35 cellular contexts compared by ENCODE assay signal in genomic region chr4:151176711-151177110, GRCh38.
"Had no signal": no experiment of that assay in that cellular context is flagged by ENCODE, and none has a peak within 500 bp of the region (broad histone marks: within the 10 kb centered on the region; RNA-seq: fewer than 3 reads in every experiment).

No MANE protein-coding gene starts in this region.

- H3K4me3 ChIP-seq: MG63 had no signal

- H3K9me3 ChIP-seq: MG63 had no signal

- H3K9ac ChIP-seq: KMS-11 had no signal

- DNase-seq: Karpas-422, Kasumi-1, KBM-7, KG1, MG63, MM.1S, MV-4-11, NCI-H1048, NCI-H1092, NCI-H1092 treated with DMSO at 0.1 percent for 48 hours, NCI-H1105, NCI-H1105 treated with DMSO at 0.1 percent for 48 hours, NCI-H1417, NCI-H1417 treated with DMSO at 0.1 percent for 48 hours, NCI-H1436, NCI-H1436 treated with DMSO at 0.1 percent for 48 hours, NCI-H146, NCI-H1694, NCI-H1694 treated with DMSO at 0.1 percent for 48 hours, NCI-H187, NCI-H187 treated with DMSO at 0.1 percent for 48 hours, NCI-H1930, NCI-H2029, NCI-H2029 treated with DMSO at 0.1 percent for 48 hours, NCI-H2081, NCI-H2081 treated with DMSO at 0.1 percent for 48 hours, NCI-H2107, NCI-H2171, NCI-H2171 treated with DMSO at 0.1 percent for 48 hours, NCI-H2227 treated with DMSO at 0.1 percent for 48 hours, NCI-H226, NCI-H345, NCI-H446, NCI-H446 treated with DMSO at 0.1 percent for 48 hours had no signal

- H3K27ac ChIP-seq: KMS-11 had no signal

- H3K27me3 ChIP-seq: MG63 had no signal

- H3K36me3 ChIP-seq: MG63 had no signal

- H3K4me2 ChIP-seq: KMS-11 had no signal
